Comparison of ENCODE assay signal across 8 cellular contexts in genomic region chr1:35637401-35637809, GRCh38. TPM values are rescaled to one million over a fixed set of nuclear protein-coding genes. Genes with fewer than 3 reads are reported as not detected.
A peak's percentile ranks its signal among the peaks of the same experiment; 100 is the strongest.
DNase-seq lines count a peak whose midpoint lies in the region; ATAC-seq and TF ChIP-seq lines count a peak whose summit lies in the region.

No MANE protein-coding gene starts in this region.

- no peaks in the 10 kb centered on the region for H3K9me3 ChIP-seq in CD8-positive, alpha-beta memory T cell (ENCODE audit: low read length)

- peak overlapping the region; percentile 19 to 87 (median 82) for H3K4me3 Mint-ChIP-seq in CD8-positive, alpha-beta memory T cell
- peak overlapping the region; percentile 62 for H3K4me3 Mint-ChIP-seq in stimulated activated naive B cell treated with anti-CD40 and anti-IgM and Interleukin-4, amounts not matched to agents 10 μg/mL and 1 μg/mL and 100 μg/mL, for 72 hours

- CTCF ChIA-PET in CD8-positive, alpha-beta memory T cell (lab: Charles Lee) = interaction anchor here (1.1 to 1.2 kb wide), 3 partner anchors 69 to 91 kb away, joined by 3 to 6 read pairs (median 3); no protein-coding TSS in a partner anchor

- peak overlapping the region; percentile 76 for H3K27ac ChIP-seq in CD8-positive, alpha-beta memory T cell (ENCODE audit: low read depth, low read length)
- H3K27ac ChIP-seq in HL-60 (replicated peaks) = peak overlapping the region; percentile 68

- TF ChIP-seq CTCF in HL-60 (IDR thresholded peaks at IDR 0.05; ENCODE audit: insufficient read depth, low read length) (no peak), WI38 (IDR thresholded peaks at IDR 0.05; ENCODE audit: low read depth, low read length) (no peak)

- H3K27me3 Mint-ChIP-seq in CD8-positive, alpha-beta memory T cell = peaks cover 0 to 5% of the 10 kb centered on the region in 2 donors
- H3K27me3 Mint-ChIP-seq in stimulated activated naive B cell treated with anti-CD40 and anti-IgM and Interleukin-4, amounts not matched to agents 10 μg/mL and 1 μg/mL and 100 μg/mL, for 72 hours = no peaks in the 10 kb centered on the region

- H3K4me1 ChIP-seq in CD8-positive, alpha-beta memory T cell (ENCODE audit: insufficient read depth, low read length) = peaks cover 34% of the 10 kb centered on the region

- H3K9me3 Mint-ChIP-seq in CD8-positive, alpha-beta memory T cell = no peaks in the 10 kb centered on the region
- no peaks in the 10 kb centered on the region for H3K9me3 Mint-ChIP-seq in stimulated activated naive B cell treated with anti-CD40 and anti-IgM and Interleukin-4, amounts not matched to agents 10 μg/mL and 1 μg/mL and 100 μg/mL, for 72 hours

- H3K36me3 Mint-ChIP-seq in CD8-positive, alpha-beta memory T cell = peaks cover 4 to 45% (median 6%) of the 10 kb centered on the region in 3 donors
- peaks cover 8 to 9% of the 10 kb centered on the region in 2 donors for H3K36me3 Mint-ChIP-seq in stimulated activated naive B cell treated with anti-CD40 and anti-IgM and Interleukin-4, amounts not matched to agents 10 μg/mL and 1 μg/mL and 100 μg/mL, for 72 hours

- POLR2A ChIA-PET in CD8-positive, alpha-beta memory T cell (lab: Charles Lee) = interaction anchor here (0.8 to 1.5 kb wide), 2 partner anchors 10 to 132 kb away, joined by 3 to 4 read pairs; partner anchors contain the start of gene CLSPN

- H3K27me3 ChIP-seq in CD8-positive, alpha-beta memory T cell (ENCODE audit: insufficient read depth, low read length, poor library complexity, severe bottlenecking) = no peaks in the 10 kb centered on the region
- no peaks in the 10 kb centered on the region for H3K27me3 ChIP-seq in HL-60 (ENCODE audit: insufficient read depth, poor library complexity, severe bottlenecking)

- peaks cover 6% of the 10 kb centered on the region for H3K36me3 ChIP-seq in CD8-positive, alpha-beta memory T cell (ENCODE audit: insufficient read depth, low read length)

- H3K27ac Mint-ChIP-seq in CD8-positive, alpha-beta memory T cell = peak overlapping the region; percentile 72 to 97 (median 94)
- H3K27ac Mint-ChIP-seq in stimulated activated naive B cell treated with anti-CD40 and anti-IgM and Interleukin-4, amounts not matched to agents 10 μg/mL and 1 μg/mL and 100 μg/mL, for 72 hours = peak overlapping the region; percentile 37

- H3K4me1 Mint-ChIP-seq in CD8-positive, alpha-beta memory T cell = peaks cover 45 to 60% (median 56%) of the 10 kb centered on the region in 3 donors
- H3K4me1 Mint-ChIP-seq in stimulated activated naive B cell treated with anti-CD40 and anti-IgM and Interleukin-4, amounts not matched to agents 10 μg/mL and 1 μg/mL and 100 μg/mL, for 72 hours = peaks cover 12 to 30% of the 10 kb centered on the region in 2 donors

- DNase-seq in CD8-positive, alpha-beta memory T cell = peak in 2 of 5 donors; percentile 32 to 43
- DNase-seq in HL-60 (ENCODE audit: low read depth in 1 of 2, low spot score in 1 of 2) (peak in 1 of 2 experiments; percentile 7), germinal center (ENCODE audit: low spot score) (peak; percentile 40), cerebellar cortex (ENCODE audit: low spot score) (no peak), epidermal melanocyte (ENCODE audit: insufficient read length, low spot score) (no peak), NCI-H524 treated with DMSO at 0.1 percent for 48 hours (lab: John Stamatoyannopoulos, UW) (no peak)
- DNase-seq in stimulated activated naive B cell treated with anti-CD40 and anti-IgM and Interleukin-4, amounts not matched to agents 10 μg/mL and 1 μg/mL and 100 μg/mL, for 72 hours = no peak

- ATAC-seq in stimulated activated naive B cell treated with anti-CD40 and anti-IgM and Interleukin-4, amounts not matched to agents 10 μg/mL and 1 μg/mL and 100 μg/mL, for 72 hours (replicated peaks) = no peak

- peak overlapping the region; percentile 15 for H3K4me3 ChIP-seq in CD8-positive, alpha-beta memory T cell (ENCODE audit: low read length)
- H3K4me3 ChIP-seq in HL-60 (replicated peaks; ENCODE audit: insufficient read depth, low read length) = peak overlapping the region; percentile 39
- peak overlapping the region; percentile 53 for H3K4me3 ChIP-seq in WI38 (ENCODE audit: low read depth, low read length)

RNA-seq across cellular contexts. Expression of gene PSMB2, which starts 3.9 kb away (rescaled TPM):
- total RNA-seq in CD8-positive, alpha-beta memory T cell = 100 to 1,000 TPM; 117 to 119 TPM
- 87.0 TPM for polyA plus RNA-seq in CD8-positive, alpha-beta memory T cell
